ENCODE assay signal across 13 cellular contexts in the genomic region with DNA sequence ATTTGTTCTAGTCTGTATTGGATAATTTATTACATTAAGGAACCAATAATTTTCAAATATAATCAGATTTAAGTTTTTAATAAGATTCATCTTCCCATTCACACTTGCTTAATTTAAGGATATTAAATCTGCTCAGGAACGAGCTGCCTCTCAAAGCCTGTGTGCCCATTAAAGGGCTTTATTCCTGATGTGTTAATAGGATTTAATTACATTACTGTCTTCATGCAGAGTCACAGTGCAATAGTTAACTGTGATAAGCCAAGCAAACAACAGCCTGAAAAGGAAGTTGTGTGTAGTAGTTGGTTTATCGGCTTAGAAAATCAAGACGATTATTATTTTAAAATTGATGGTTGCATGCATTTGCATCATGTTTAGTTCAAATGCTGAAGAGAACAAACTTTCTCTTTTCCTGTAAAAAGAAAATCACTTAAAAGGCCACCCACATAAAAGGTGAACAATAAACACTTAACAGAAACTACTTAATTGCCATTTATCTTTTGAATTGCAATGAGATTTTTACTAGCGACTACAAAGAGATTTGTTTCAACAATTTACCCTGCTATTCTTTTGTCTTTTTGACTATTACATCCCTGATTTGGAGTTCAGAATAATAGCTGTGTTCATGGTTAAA.
DNase-seq lines count a peak whose midpoint lies in the region; ATAC-seq lines count a peak whose summit lies in the region.
"Had no signal": no experiment of that assay in that cellular context is flagged by ENCODE, and none has a peak within 500 bp of the region (broad histone marks: within the 10 kb centered on the region; RNA-seq: fewer than 3 reads in every experiment).

No MANE protein-coding gene starts in this region.

- no peaks in the 10 kb centered on the region for H3K36me3 ChIP-seq in SK-N-MC (ENCODE audit: insufficient read depth, low read length)
- no peaks in the 10 kb centered on the region for H3K36me3 ChIP-seq in iPS-20b (ENCODE audit: insufficient read depth, low read depth, low read length)

- ATAC-seq in HG03175 (IDR thresholded peaks at IDR 0.05; ENCODE audit: unreplicated experiment): no peak

- no peaks in the 10 kb centered on the region for H3K36me3 Mint-ChIP-seq in immature natural killer cell

- H3K4me3 Mint-ChIP-seq in immature natural killer cell: no peak overlapping the region

- H3K4me1 Mint-ChIP-seq in immature natural killer cell: no peaks in the 10 kb centered on the region

- H3K27ac ChIP-seq in SK-N-MC (peak overlapping the region; percentile 72), iPS-20b (ENCODE audit: low read length) (peak overlapping the region; percentile 84)

- no peaks in the 10 kb centered on the region for H3K27me3 ChIP-seq in iPS-20b (ENCODE audit: insufficient read depth, low read length)

- peaks cover 33% of the 10 kb centered on the region for H3K4me1 ChIP-seq in iPS-20b (ENCODE audit: insufficient read depth, low read length)
- H3K4me1 ChIP-seq: Caco-2 had no signal

- DNase-seq in NCI-H1694 treated with DMSO at 0.1 percent for 48 hours (lab: John Stamatoyannopoulos, UW) (peak; percentile 37), NCI-H1694 (lab: John Stamatoyannopoulos, UW) (no peak), NCI-H1048 (lab: John Stamatoyannopoulos, UW) (peak; percentile 37), SK-N-MC (ENCODE audit: low read depth, low spot score) (no peak), immature natural killer cell (no peak), SW 1271 (lab: John Stamatoyannopoulos, UW) (no peak)
- DNase-seq: Caco-2, DND-41, GDM1, NCI-H187 treated with DMSO at 0.1 percent for 48 hours, SHP77 had no signal

- H3K27ac Mint-ChIP-seq in immature natural killer cell: no peak overlapping the region

- H3K27me3 Mint-ChIP-seq in immature natural killer cell (ENCODE audit: low read depth in 3 of 3): peaks cover 0 to 2% (median 2%) of the 10 kb centered on the region in 3 donors

- H3K9me3 ChIP-seq in SK-N-MC (ENCODE audit: low read depth, low read length) (no peaks in the 10 kb centered on the region), iPS-20b (ENCODE audit: insufficient read depth, low read depth, low read length) (peaks cover 13% of the 10 kb centered on the region)
- H3K9me3 ChIP-seq: Caco-2 had no signal

- H3K9ac ChIP-seq in SK-N-MC (ENCODE audit: insufficient read length) (no peak overlapping the region), iPS-20b (ENCODE audit: low read depth, low read length) (peak overlapping the region; percentile 68; the same call in 1 of the 2 replicates)

- H3K9me3 Mint-ChIP-seq in immature natural killer cell: peaks cover 2 to 29% (median 8%) of the 10 kb centered on the region in 6 donors

- no peak overlapping the region for H3K4me3 ChIP-seq in SK-N-MC
- H3K4me3 ChIP-seq in iPS-20b (ENCODE audit: low read length): peak overlapping the region; percentile 17; the same call in 1 of the 2 replicates

Comparison
In these comparisons a context has a peak if more than half of its experiments do, and no peak if none do; other contexts are left out.
1. DNase-seq: peak in NCI-H1694 treated with DMSO at 0.1 percent for 48 hours (single experiment) and NCI-H1048 (single experiment); none in NCI-H1694 (single experiment), SK-N-MC (single experiment), immature natural killer cell (0 of 3) and SW 1271 (0 of 2).